ENCODE assay signal across 23 cellular contexts in the genomic region with DNA sequence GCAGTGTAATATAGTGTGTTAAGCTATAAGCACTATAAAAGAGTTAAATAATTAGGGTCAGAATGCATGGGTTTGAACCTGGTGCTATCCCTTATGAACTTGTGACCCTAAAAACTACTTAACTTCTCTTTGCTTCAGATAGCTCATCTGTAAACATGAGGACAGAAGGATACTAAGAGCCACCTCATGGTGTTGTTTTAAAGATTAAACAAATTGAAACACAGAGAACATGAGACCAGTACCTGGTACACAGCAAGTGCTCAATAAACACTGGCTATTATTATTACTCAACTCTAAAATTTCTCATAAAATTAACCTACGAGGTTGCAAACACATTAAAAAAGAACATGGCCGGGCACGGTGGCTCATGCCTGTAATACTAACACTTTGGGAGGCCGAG.
"Had no signal": no experiment of that assay in that cellular context is flagged by ENCODE, and none has a peak within 500 bp of the region (broad histone marks: within the 10 kb centered on the region; RNA-seq: fewer than 3 reads in every experiment).

No MANE protein-coding gene starts in this region.

- H3K4me3 ChIP-seq: MG63, SJSA1, SK-N-MC had no signal

- FAIRE-seq: RCC 7860 had no signal

- H3K27me3 ChIP-seq: MG63, SJSA1 had no signal

- H3K27ac ChIP-seq: SJSA1, SK-N-MC had no signal

- H3K9me3 ChIP-seq: MG63, SJSA1 had no signal

- DNase-seq: Karpas-422, KG1, MG63, NCI-H1092, NCI-H1105 treated with DMSO at 0.1 percent for 48 hours, NCI-H1417 treated with DMSO at 0.1 percent for 48 hours, NCI-H146, NCI-H1694 treated with DMSO at 0.1 percent for 48 hours, NCI-H1930, NCI-H2081 treated with DMSO at 0.1 percent for 48 hours, NCI-H2171, NCI-H226, NCI-H446, NCI-H510A, NCI-H524 treated with DMSO at 0.1 percent for 48 hours, NCI-H69, NCI-H774, Right ventricle myocardium superior, RPMI8226, SIG-M5 had no signal
